Comparison of ENCODE assay signal across 18 cellular contexts in the genomic region with DNA sequence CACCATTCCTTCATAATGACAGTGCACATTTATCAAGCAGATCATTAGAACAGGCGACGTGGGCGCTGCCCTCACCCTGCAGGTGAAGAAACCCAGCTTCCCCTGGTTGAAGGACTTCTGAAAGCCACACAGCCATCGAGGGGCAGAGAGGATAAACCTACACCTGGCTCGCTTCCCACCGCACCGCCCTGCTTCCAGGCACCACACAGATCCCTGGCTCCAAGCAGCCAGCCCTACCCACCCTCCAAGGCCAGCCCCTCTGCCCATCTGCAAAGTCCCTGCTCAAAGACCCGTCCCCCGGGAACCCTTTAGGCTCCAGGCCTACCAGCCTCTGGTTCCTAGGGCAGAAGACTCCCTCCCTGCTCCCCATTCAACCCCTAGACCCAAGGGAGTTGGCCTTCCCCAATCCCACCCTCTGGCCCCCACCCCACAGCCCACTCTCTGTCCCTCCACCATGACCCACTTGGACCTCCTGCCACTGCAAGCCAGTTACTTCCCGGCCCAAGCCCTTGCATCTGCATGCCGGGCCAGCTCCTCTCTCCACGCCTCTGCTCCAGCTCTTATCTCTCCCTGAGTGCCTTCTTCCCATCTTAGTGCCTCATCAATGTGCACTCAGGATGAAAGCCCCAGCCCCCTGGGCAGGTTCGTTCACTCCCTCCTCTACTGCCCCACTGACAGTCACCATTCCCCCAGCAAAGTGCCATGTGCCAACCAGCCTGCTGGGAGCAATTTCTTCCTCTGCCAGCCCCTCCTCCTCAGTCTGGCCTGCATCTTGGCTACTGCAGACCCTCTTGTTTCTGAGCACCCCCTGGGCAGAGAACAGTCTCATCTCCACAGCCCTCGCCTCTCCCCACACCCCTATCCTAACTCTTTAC. TPM values are rescaled to one million over a fixed set of nuclear protein-coding genes. Genes with fewer than 3 reads are reported as not detected.
DNase-seq lines count a peak whose midpoint lies in the region; ATAC-seq, FAIRE-seq and TF ChIP-seq lines count a peak whose summit lies in the region.
"Had no signal": no experiment of that assay in that cellular context is flagged by ENCODE, and none has a peak within 500 bp of the region (broad histone marks: within the 10 kb centered on the region; RNA-seq: fewer than 3 reads in every experiment).

No MANE protein-coding gene starts in this region.

- peaks cover 0 to 7% (median 0%) of the 10 kb centered on the region in 4 donors for H3K4me1 ChIP-seq in right lobe of liver
- no peaks in the 10 kb centered on the region for H3K4me1 ChIP-seq in HepG2 (ENCODE audit: insufficient read depth, low read length)
- no peaks in the 10 kb centered on the region for H3K4me1 ChIP-seq in kidney (ENCODE audit: control insufficient read depth in 1 of 2, insufficient read depth in 1 of 2, low read depth in 1 of 2, low read length in 2 of 2)
- H3K4me1 ChIP-seq in prostate gland (replicated peaks): no peaks in the 10 kb centered on the region

- POLR2A ChIA-PET in HepG2 (lab: Yijun Ruan, JAX): no interaction called here

- no peak overlapping the region for H3K9ac ChIP-seq in HepG2 (ENCODE audit: insufficient read depth, low read depth, low read length)
- no peak overlapping the region for H3K9ac ChIP-seq in kidney (ENCODE audit: low read length in 2 of 2)
- H3K9ac ChIP-seq: GM23248 had no signal

- CTCF ChIA-PET in HepG2 (lab: Yijun Ruan, JAX; ENCODE audit: low intra/inter-chr PET ratio, low total read pairs): no interaction called here

- H3K27me3 ChIP-seq in right lobe of liver (no peaks in the 10 kb centered on the region), HepG2 (ENCODE audit: control insufficient read depth in 1 of 2, insufficient read depth in 2 of 2, low read length in 2 of 2) (no peaks in the 10 kb centered on the region), prostate gland (replicated peaks; ENCODE audit: insufficient read depth) (no peaks in the 10 kb centered on the region)

- H3K9me3 ChIP-seq in right lobe of liver (no peaks in the 10 kb centered on the region), HepG2 (ENCODE audit: low read length) (no peaks in the 10 kb centered on the region), kidney (ENCODE audit: control insufficient read depth in 1 of 2, low read length in 2 of 2) (no peaks in the 10 kb centered on the region), prostate gland (no peaks in the 10 kb centered on the region)

- in situ Hi-C loops in HepG2 (cut with HindIII; ENCODE audit: extremely low pct_ligation_motif_present, low pct_unique_long_range_greater_than_20kb): no loop called here

- peak in 2 of 3 donors; percentile 14 to 45 for DNase-seq in right lobe of liver
- no peak for DNase-seq in HepG2 (ENCODE audit: low spot score)
- DNase-seq in kidney: peak; percentile 66
- DNase-seq in posterior vena cava (ENCODE audit: low spot score): peak; percentile 74
- no peak for DNase-seq in prostate gland (ENCODE audit: low spot score)
- no peak for DNase-seq in activated T-helper 2 cell treated with anti-CD3 and anti-CD28 coated beads, Interferon-gamma antibody, Interleukin-2, Interleukin-4, amounts not matched to agents 10 μg/mL and 5 μg/mL and 100 μg/mL, durations not matched to agents 14 hours and 24 hours and 36 hours (ENCODE audit: low spot score)
- DNase-seq: CD4-positive, alpha-beta memory T cell; GF-D8; GM23248; NCI-H1105; NCI-H1694; NCI-H2081 treated with DMSO at 0.1 percent for 48 hours; NCI-H446 treated with DMSO at 0.1 percent for 48 hours had no signal

- H3K27ac ChIP-seq in right lobe of liver (no peak overlapping the region), HepG2 (ENCODE audit: extremely low read length, insufficient read depth, low read length) (no peak overlapping the region), kidney (ENCODE audit: low read depth in 2 of 2, low read length in 2 of 2) (no peak overlapping the region), prostate gland (no peak overlapping the region)
- H3K27ac ChIP-seq: GM23248 had no signal

- no peak overlapping the region for H3K4me3 ChIP-seq in right lobe of liver
- H3K4me3 ChIP-seq in HepG2 (replicated peaks in 1 of 3; ENCODE audit: insufficient read depth in 1 of 3, low read depth in 2 of 3, low read length in 3 of 3): no peak overlapping the region
- no peak overlapping the region for H3K4me3 ChIP-seq in kidney (ENCODE audit: low read length in 2 of 2)
- H3K4me3 ChIP-seq in prostate gland: no peak overlapping the region
- H3K4me3 ChIP-seq: GM12878, GM23248 had no signal

- no peak overlapping the region for H2AFZ ChIP-seq in HepG2 (ENCODE audit: low read length)
- H2AFZ ChIP-seq: GM23248 had no signal

- 85% methylated on average over 4 of the region's 14 CpGs for WGBS in right lobe of liver (ENCODE audit: insufficient coverage, low coverage, low lambda C conversion rate, missing lambda C conversion rate)
- WGBS in HepG2 (ENCODE audit: low lambda C conversion rate): 98% methylated on average over 11 of the region's 14 CpGs
- WGBS in prostate gland: 94% methylated on average over 14 of the region's 14 CpGs

- H4K20me1 ChIP-seq in HepG2 (ENCODE audit: insufficient read depth, low read length): no peaks in the 10 kb centered on the region

- no peak for FAIRE-seq in HepG2 (lab: Jason Lieb, UNC)
- no peak for FAIRE-seq in kidney (lab: Jason Lieb, UNC)
- FAIRE-seq: A204.1, GM12878 had no signal

- no peaks in the 10 kb centered on the region for H3K36me3 Mint-ChIP-seq in activated T-helper 2 cell treated with anti-CD3 and anti-CD28 coated beads, Interferon-gamma antibody, Interleukin-2, Interleukin-4, amounts not matched to agents 10 μg/mL and 5 μg/mL and 100 μg/mL, durations not matched to agents 14 hours and 24 hours and 36 hours (ENCODE audit: low read depth)

- no peak overlapping the region for H3K4me2 ChIP-seq in HepG2 (ENCODE audit: low read depth, low read length)

- H3K27me3 Mint-ChIP-seq in activated T-helper 2 cell treated with anti-CD3 and anti-CD28 coated beads, Interferon-gamma antibody, Interleukin-2, Interleukin-4, amounts not matched to agents 10 μg/mL and 5 μg/mL and 100 μg/mL, durations not matched to agents 14 hours and 24 hours and 36 hours (ENCODE audit: low read depth): no peaks in the 10 kb centered on the region
- H3K27me3 Mint-ChIP-seq: CD4-positive, alpha-beta memory T cell had no signal

- peaks cover 0 to 19% (median 6%) of the 10 kb centered on the region in 4 donors for H3K36me3 ChIP-seq in right lobe of liver
- H3K36me3 ChIP-seq in HepG2 (replicated peaks in 1 of 2; ENCODE audit: control insufficient read depth in 1 of 2, insufficient read depth in 2 of 2, low read length in 2 of 2): peaks cover 2 to 6% of the 10 kb centered on the region in 2 experiments; a peak in 2 of 5 replicates
- peaks cover 0 to 13% of the 10 kb centered on the region in 2 donors for H3K36me3 ChIP-seq in kidney (ENCODE audit: control insufficient read depth in 1 of 2, insufficient read depth in 2 of 2, low read length in 2 of 2)
- H3K36me3 ChIP-seq in prostate gland: no peaks in the 10 kb centered on the region

- H3K9me3 Mint-ChIP-seq in activated T-helper 2 cell treated with anti-CD3 and anti-CD28 coated beads, Interferon-gamma antibody, Interleukin-2, Interleukin-4, amounts not matched to agents 10 μg/mL and 5 μg/mL and 100 μg/mL, durations not matched to agents 14 hours and 24 hours and 36 hours: no peaks in the 10 kb centered on the region

- ATAC-seq in right lobe of liver (no peak), HepG2 (no peak), HG03280 (IDR thresholded peaks at IDR 0.05; ENCODE audit: unreplicated experiment) (no peak)
- ATAC-seq: GM12878, HCT116, Panc1 had no signal

- TF ChIP-seq CTCF in right lobe of liver (IDR thresholded peaks at IDR 0.05): no peak
- TF ChIP-seq CTCF in HepG2 (CRISPR knock-in tag; IDR thresholded peaks at IDR 0.05): no peak
- TF ChIP-seq CTCF in kidney (IDR thresholded peaks at IDR 0.05; ENCODE audit: borderline replicate concordance, extremely low read depth, insufficient read depth): no peak
- no peak for TF ChIP-seq CTCF in prostate gland (IDR thresholded peaks at IDR 0.05)

- no peak for TF ChIP-seq EP300 in HepG2 (IDR thresholded peaks at IDR 0.05; ENCODE audit: low read depth in 2 of 2, low read length in 2 of 2)
- TF ChIP-seq EP300 in HepG2 (CRISPR knock-in tag; IDR thresholded peaks at IDR 0.05; ENCODE audit: borderline replicate concordance): no peak

- no peak overlapping the region for H3K27ac Mint-ChIP-seq in activated T-helper 2 cell treated with anti-CD3 and anti-CD28 coated beads, Interferon-gamma antibody, Interleukin-2, Interleukin-4, amounts not matched to agents 10 μg/mL and 5 μg/mL and 100 μg/mL, durations not matched to agents 14 hours and 24 hours and 36 hours

- no TSS peak for BruUV-seq in HepG2 (replicated peaks; lab: Mats Ljungman, UMichigan)

- no peaks in the 10 kb centered on the region for H3K79me2 ChIP-seq in HepG2 (ENCODE audit: insufficient read depth, low read length)

- intact Hi-C loops in right lobe of liver (cut with DNase I): no loop called here
- intact Hi-C loops in HepG2 (cut with micrococcal nuclease; ENCODE audit: unreplicated experiment): no loop called here
- intact Hi-C loops in kidney (cut with DNase I): no loop called here
- intact Hi-C loops in posterior vena cava (cut with DNase I): no loop called here
- intact Hi-C loops in prostate gland (cut with DNase I): no loop called here
- intact Hi-C loops in activated T-helper 2 cell treated with anti-CD3 and anti-CD28 coated beads, Interferon-gamma antibody, Interleukin-2, Interleukin-4, amounts not matched to agents 10 μg/mL and 5 μg/mL and 100 μg/mL, durations not matched to agents 14 hours and 24 hours and 36 hours (cut with micrococcal nuclease): no loop called here

- TF ChIP-seq RAD21 in HepG2 (CRISPR knock-in tag; IDR thresholded peaks at IDR 0.05): no peak

- no peak overlapping the region for H3K4me3 Mint-ChIP-seq in activated T-helper 2 cell treated with anti-CD3 and anti-CD28 coated beads, Interferon-gamma antibody, Interleukin-2, Interleukin-4, amounts not matched to agents 10 μg/mL and 5 μg/mL and 100 μg/mL, durations not matched to agents 14 hours and 24 hours and 36 hours (ENCODE audit: low read depth)
- H3K4me3 Mint-ChIP-seq: CD4-positive, alpha-beta memory T cell had no signal

- no peaks in the 10 kb centered on the region for H3K4me1 Mint-ChIP-seq in activated T-helper 2 cell treated with anti-CD3 and anti-CD28 coated beads, Interferon-gamma antibody, Interleukin-2, Interleukin-4, amounts not matched to agents 10 μg/mL and 5 μg/mL and 100 μg/mL, durations not matched to agents 14 hours and 24 hours and 36 hours (ENCODE audit: low read depth)
- H3K4me1 Mint-ChIP-seq: CD4-positive, alpha-beta memory T cell had no signal

- no peak for TF ChIP-seq POLR2A in right lobe of liver (IDR thresholded peaks at IDR 0.05)
- TF ChIP-seq POLR2A in HepG2 (IDR thresholded peaks at IDR 0.05; ENCODE audit: insufficient read depth in 1 of 2, low read depth in 2 of 2, low read length in 2 of 2): no peak
- no peak for TF ChIP-seq POLR2A in prostate gland (IDR thresholded peaks at IDR 0.05)

RNA-seq across cellular contexts. Expression of a gene that starts 28.0 kb away (rescaled TPM):
- total RNA-seq in right lobe of liver: 100 to 1,000 TPM; 121 to 261 (median 167) TPM
- 75.1 and 81.0 TPM in 2 replicates for total RNA-seq in HepG2 (2016; rRNA removed; fragmentation: Illumina TruSeq; extraction: Trizol)
- total RNA-seq in HepG2 (2016; cell fraction: cytosol; rRNA removed; fragmentation: Illumina TruSeq; extraction: Trizol; ENCODE audit: low read depth): 12.2 and 14.5 TPM in 2 replicates
- total RNA-seq in HepG2 (2016; cell fraction: insoluble cytoplasmic fraction; rRNA removed; fragmentation: Illumina TruSeq; extraction: Trizol): 76.9 and 79.4 TPM in 2 replicates
- total RNA-seq in HepG2 (2016; cell fraction: membrane; rRNA removed; fragmentation: Illumina TruSeq; extraction: Trizol): 29.4 and 31.9 TPM in 2 replicates
- 35.5 and 39.2 TPM in 2 replicates for total RNA-seq in HepG2 (2016; cell fraction: nucleus; rRNA removed; fragmentation: Illumina TruSeq; extraction: Trizol)
- 60.7 and 63.7 TPM in 2 replicates for polyA plus RNA-seq in HepG2 (2011; rRNA removed)
- polyA plus RNA-seq in HepG2 (2011; cell fraction: cytosol; rRNA removed): 56.0 and 100 TPM in 2 replicates
- 50.1 and 50.6 TPM in 2 replicates for polyA plus RNA-seq in HepG2 (2011; cell fraction: nucleus; rRNA removed)
- 45.4 and 52.9 TPM in 2 replicates for polyA plus RNA-seq in HepG2 (2012)
- polyA plus RNA-seq in HepG2 (2016; cell fraction: cytosol; fragmentation: Illumina TruSeq; extraction: Trizol; ENCODE audit: low read depth): 14.1 and 18.0 TPM in 2 replicates
- 103 and 110 TPM in 2 replicates for polyA plus RNA-seq in HepG2 (2016; cell fraction: insoluble cytoplasmic fraction; fragmentation: Illumina TruSeq; extraction: Trizol; ENCODE audit: low read depth)
- polyA plus RNA-seq in HepG2 (2016; cell fraction: membrane; fragmentation: Illumina TruSeq; extraction: Trizol; ENCODE audit: low read depth): 30.2 and 30.4 TPM in 2 replicates
- polyA plus RNA-seq in HepG2 (2016; cell fraction: nucleus; fragmentation: Illumina TruSeq; extraction: Trizol; ENCODE audit: insufficient read depth, low read depth): 79.7 and 88.3 TPM in 2 replicates
- 62.3 and 119 TPM in 2 replicates for polyA minus RNA-seq in HepG2 (2011; rRNA and poly(A)+ RNA removed; ENCODE audit: low replicate concordance)
- polyA minus RNA-seq in HepG2 (2011; cell fraction: cytosol; rRNA and poly(A)+ RNA removed): 32.5 and 35.0 TPM in 2 replicates
- polyA minus RNA-seq in HepG2 (2011; cell fraction: nucleus; rRNA and poly(A)+ RNA removed): 14.2 and 19.1 TPM in 2 replicates
- total RNA-seq in kidney: 71.4 TPM
- 402 TPM for polyA plus RNA-seq in kidney (ENCODE audit: insufficient read depth, low read depth, low replicate concordance)
- total RNA-seq in posterior vena cava: 10 to 100 TPM; 63.5 to 70.6 TPM
- 10 to 100 TPM; 74.0 to 89.9 TPM for total RNA-seq in prostate gland
- total RNA-seq in activated T-helper 2 cell treated with anti-CD3 and anti-CD28 coated beads, Interferon-gamma antibody, Interleukin-2, Interleukin-4, amounts not matched to agents 10 μg/mL and 5 μg/mL and 100 μg/mL, durations not matched to agents 14 hours and 24 hours and 36 hours: 18.9 and 23.8 TPM in 2 replicates

Comparison
In these comparisons a context has a peak if more than half of its experiments do, and no peak if none do; other contexts are left out.
1. DNase-seq: peak in right lobe of liver (2 of 3), kidney (single experiment) and posterior vena cava (single experiment); none in HepG2 (single experiment), prostate gland (single experiment) and activated T-helper 2 cell treated with anti-CD3 and anti-CD28 coated beads, Interferon-gamma antibody, Interleukin-2, Interleukin-4, amounts not matched to agents 10 μg/mL and 5 μg/mL and 100 μg/mL, durations not matched to agents 14 hours and 24 hours and 36 hours (single experiment).